Comparison of ENCODE assay signal across 8 cellular contexts in the genomic region with DNA sequence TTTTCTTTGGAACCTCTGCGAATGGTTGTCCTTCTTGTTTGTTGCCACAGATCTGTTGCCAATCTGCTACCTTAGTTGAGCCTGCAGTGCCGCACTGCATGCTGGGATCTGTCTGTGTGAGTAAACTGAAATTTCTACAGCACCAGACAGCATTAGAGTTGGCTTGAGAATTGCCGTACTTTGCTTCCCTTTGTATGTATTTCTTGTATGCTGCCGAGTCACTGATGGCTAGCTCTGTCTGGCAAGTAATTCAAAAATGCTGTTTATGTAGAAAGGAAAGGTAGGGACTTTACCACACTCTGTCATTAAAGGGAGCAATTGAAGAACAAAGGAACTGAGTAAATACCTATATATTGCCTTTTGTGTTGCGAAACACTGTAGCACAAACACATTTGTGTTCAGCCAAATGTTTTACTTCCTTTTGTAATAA.
DNase-seq lines count a peak whose midpoint lies in the region; ATAC-seq and TF ChIP-seq lines count a peak whose summit lies in the region.

No MANE protein-coding gene starts in this region.

- H3K9ac ChIP-seq in fibroblast of lung (ENCODE audit: insufficient read depth, low read length): no peak overlapping the region

- CTCF ChIA-PET in T-cell (lab: Charles Lee): no interaction called here

- no peaks in the 10 kb centered on the region for H3K4me1 Mint-ChIP-seq in T-cell
- H3K4me1 Mint-ChIP-seq in nephron progenitor cell: peaks cover 5% of the 10 kb centered on the region
- peaks cover 11% of the 10 kb centered on the region for H3K4me1 Mint-ChIP-seq in osteocyte (ENCODE audit: unreplicated experiment)

- no peak for ATAC-seq in T-cell (replicated peaks in 1 of 4)

- H3K27ac Mint-ChIP-seq in T-cell (no peak overlapping the region), nephron progenitor cell (no peak overlapping the region), osteocyte (ENCODE audit: unreplicated experiment) (no peak overlapping the region)

- H3K36me3 ChIP-seq in fibroblast of lung (ENCODE audit: control insufficient read depth, insufficient read depth, low read length): no peaks in the 10 kb centered on the region

- intact Hi-C loops in posterior vena cava (cut with DNase I): loop anchor here in 1 of 2 donors (10.0 kb wide), 1 partner anchor 52 kb away; no protein-coding TSS in a partner anchor

- H3K27me3 Mint-ChIP-seq in T-cell (no peaks in the 10 kb centered on the region), nephron progenitor cell (ENCODE audit: low read depth, poor library complexity) (no peaks in the 10 kb centered on the region), osteocyte (ENCODE audit: unreplicated experiment) (no peaks in the 10 kb centered on the region)

- H4K20me1 ChIP-seq in fibroblast of lung (ENCODE audit: control insufficient read depth, extremely low read depth, insufficient read depth, low read length): no peaks in the 10 kb centered on the region

- H3K4me1 ChIP-seq in fibroblast of lung (ENCODE audit: control insufficient read depth, extremely low read depth, insufficient read depth, low read length): peaks cover 5% of the 10 kb centered on the region

- peak overlapping the region; percentile 76 for H2AFZ ChIP-seq in fibroblast of lung (ENCODE audit: low read length)

- peak overlapping the region; percentile 67 for H3K27ac ChIP-seq in fibroblast of lung (ENCODE audit: insufficient read depth, low read length)

- H3K4me2 ChIP-seq in fibroblast of lung (ENCODE audit: extremely low read depth, insufficient read depth, low read length): peak overlapping the region; percentile 91

- TF ChIP-seq CTCF in fibroblast of lung (conservative IDR thresholded peaks at IDR 0.05 in 1 of 2, IDR thresholded peaks at IDR 0.05 in 1 of 2; ENCODE audit: low read depth in 1 of 2, low read length in 2 of 2): no peak
- TF ChIP-seq CTCF in nephron progenitor cell (IDR thresholded peaks at IDR 0.05): no peak
- TF ChIP-seq CTCF in osteocyte (IDR thresholded peaks at IDR 0.05): no peak

- peak; percentile 91 for DNase-seq in DMS53 (lab: John Stamatoyannopoulos, UW)
- peak; percentile 74 for DNase-seq in NCI-H774 (lab: John Stamatoyannopoulos, UW)
- peak; percentile 77 to 82 for DNase-seq in fibroblast of lung (ENCODE audit: low read depth in 2 of 2)
- DNase-seq in posterior vena cava (ENCODE audit: low spot score): peak; percentile 79
- DNase-seq in NOMO-1 (lab: John Stamatoyannopoulos, UW; ENCODE audit: unreplicated experiment in 2 of 2): no peak
- no peak for DNase-seq in T-cell
- no peak for DNase-seq in nephron progenitor cell
- DNase-seq in osteocyte (ENCODE audit: extremely low spot score, unreplicated experiment): no peak

- peaks cover 0 to 1% (median 1%) of the 10 kb centered on the region in 3 donors for H3K9me3 Mint-ChIP-seq in T-cell
- no peaks in the 10 kb centered on the region for H3K9me3 Mint-ChIP-seq in nephron progenitor cell
- H3K9me3 Mint-ChIP-seq in osteocyte (ENCODE audit: unreplicated experiment): no peaks in the 10 kb centered on the region

- H3K79me2 ChIP-seq in fibroblast of lung (ENCODE audit: control insufficient read depth, insufficient read depth, low read length): no peaks in the 10 kb centered on the region

- no peaks in the 10 kb centered on the region for H3K27me3 ChIP-seq in fibroblast of lung (ENCODE audit: control insufficient read depth, insufficient read depth, low read length)

- peak overlapping the region in 3 of 4 experiments; percentile 13 to 70 (median 24) for H3K4me3 ChIP-seq in fibroblast of lung (replicated peaks in 1 of 4; ENCODE audit: control extremely low read depth in 1 of 4, insufficient read depth in 1 of 4, low read depth in 3 of 4, low read length in 4 of 4)

- no peaks in the 10 kb centered on the region for H3K36me3 Mint-ChIP-seq in T-cell
- no peaks in the 10 kb centered on the region for H3K36me3 Mint-ChIP-seq in nephron progenitor cell (ENCODE audit: low read depth)
- H3K36me3 Mint-ChIP-seq in osteocyte (ENCODE audit: unreplicated experiment): peaks cover 6% of the 10 kb centered on the region

- no peak overlapping the region for H3K4me3 Mint-ChIP-seq in T-cell
- H3K4me3 Mint-ChIP-seq in nephron progenitor cell: no peak overlapping the region
- H3K4me3 Mint-ChIP-seq in osteocyte (ENCODE audit: unreplicated experiment): no peak overlapping the region

- POLR2A ChIA-PET in T-cell (lab: Charles Lee): no interaction called here

- no peaks in the 10 kb centered on the region for H3K9me3 ChIP-seq in fibroblast of lung (ENCODE audit: control insufficient read depth, insufficient read depth, low read depth, low read length)

Comparison
In these comparisons a context has a peak if more than half of its experiments do, and no peak if none do; other contexts are left out.
1. DNase-seq: peak in DMS53 (single experiment), NCI-H774 (single experiment), fibroblast of lung (2 of 2) and posterior vena cava (single experiment); none in NOMO-1 (0 of 2), T-cell (0 of 34), nephron progenitor cell (single experiment) and osteocyte (single experiment).